ENCODE assay signal across 24 cellular contexts in the genomic region with DNA sequence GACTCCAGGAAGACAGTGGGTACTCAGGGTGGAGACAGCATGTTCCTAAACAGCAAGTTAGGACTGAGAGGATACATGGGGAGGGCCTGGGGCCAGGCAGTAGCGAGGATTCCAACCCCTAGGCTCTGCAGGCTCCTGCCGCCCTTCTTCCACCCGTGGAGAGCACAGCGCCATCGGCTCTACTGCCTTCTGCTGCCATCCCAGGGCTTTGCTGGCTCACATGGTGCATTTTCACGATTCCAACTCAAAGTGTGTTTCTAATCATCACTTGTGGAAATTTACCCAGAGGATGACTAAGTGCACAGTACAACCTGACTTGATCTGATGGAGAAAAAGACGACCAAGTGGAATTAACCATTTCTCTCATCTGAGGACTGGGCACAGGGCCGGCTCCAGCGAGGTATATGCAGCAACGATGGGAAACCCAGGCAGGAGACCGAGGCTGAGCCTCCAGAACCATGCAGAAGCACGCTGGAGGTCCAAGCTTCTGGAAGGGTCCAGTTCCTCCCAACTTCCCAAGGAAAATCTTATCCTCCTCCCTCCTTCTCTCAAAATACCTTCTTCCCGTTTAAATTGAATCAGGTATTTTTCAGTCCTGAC.
DNase-seq lines count a peak whose midpoint lies in the region; ATAC-seq and TF ChIP-seq lines count a peak whose summit lies in the region.
"Had no signal": no experiment of that assay in that cellular context is flagged by ENCODE, and none has a peak within 500 bp of the region (broad histone marks: within the 10 kb centered on the region; RNA-seq: fewer than 3 reads in every experiment).

No MANE protein-coding gene starts in this region.

- peaks cover 29% of the 10 kb centered on the region for H3K4me1 Mint-ChIP-seq in activated CD4-positive, alpha-beta T cell treated with anti-CD3 and anti-CD28 coated beads for 36 hours
- H3K4me1 Mint-ChIP-seq in activated CD4-positive, alpha-beta T cell treated with anti-CD3 and anti-CD28 coated beads, Interleukin-2, amount 10 ng/mL, durations not matched to agents 7 days and 5 days = peaks cover 21% of the 10 kb centered on the region
- H3K4me1 Mint-ChIP-seq in glutamatergic neuron (ENCODE audit: low read depth, unreplicated experiment) = peaks cover 24% of the 10 kb centered on the region

- TF ChIP-seq CTCF in RWPE2 (IDR thresholded peaks at IDR 0.05; ENCODE audit: poor library complexity, severe bottlenecking) (no peak), glutamatergic neuron (IDR thresholded peaks at IDR 0.05; ENCODE audit: partially characterized antibody, unreplicated experiment) (no peak)

- CTCF ChIA-PET in activated CD4-positive, alpha-beta T cell treated with anti-CD3 and anti-CD28 coated beads for 36 hours (lab: Charles Lee) = no interaction called here
- CTCF ChIA-PET in activated CD4-positive, alpha-beta T cell treated with anti-CD3 and anti-CD28 coated beads, Interleukin-2, amount 10 ng/mL, durations not matched to agents 7 days and 5 days (lab: Charles Lee) = interaction anchor here (1.5 to 2.9 kb wide), 2 partner anchors 10 to 12 kb away, joined by 5 to 8 read pairs; no protein-coding TSS in a partner anchor

- no peak overlapping the region for H3K4me3 Mint-ChIP-seq in activated CD4-positive, alpha-beta T cell treated with anti-CD3 and anti-CD28 coated beads for 36 hours
- no peak overlapping the region for H3K4me3 Mint-ChIP-seq in activated CD4-positive, alpha-beta T cell treated with anti-CD3 and anti-CD28 coated beads, Interleukin-2, amount 10 ng/mL, durations not matched to agents 7 days and 5 days
- no peak overlapping the region for H3K4me3 Mint-ChIP-seq in glutamatergic neuron (ENCODE audit: unreplicated experiment)
- H3K4me3 Mint-ChIP-seq: activated B cell treated with CpG ODN at 0.5 μM for 24 hours; activated CD8-positive, alpha-beta T cell treated with anti-CD3 and anti-CD28 coated beads, Interleukin-2, amount 10 ng/mL, durations not matched to agents 7 days and 5 days; activated naive CD4-positive, alpha-beta T cell treated with anti-CD3 and anti-CD28 coated beads for 36 hours; B cell; immature natural killer cell had no signal

- H3K4me3 ChIP-seq in RWPE2 (ENCODE audit: severe bottlenecking) (no peak overlapping the region), subcutaneous abdominal adipose tissue (ENCODE audit: low read depth in 1 of 5, low read length in 5 of 5) (no peak overlapping the region)
- H3K4me3 ChIP-seq: mucosa of descending colon had no signal

- H3K27me3 Mint-ChIP-seq in activated CD4-positive, alpha-beta T cell treated with anti-CD3 and anti-CD28 coated beads for 36 hours = no peaks in the 10 kb centered on the region
- no peaks in the 10 kb centered on the region for H3K27me3 Mint-ChIP-seq in activated CD4-positive, alpha-beta T cell treated with anti-CD3 and anti-CD28 coated beads, Interleukin-2, amount 10 ng/mL, durations not matched to agents 7 days and 5 days
- peaks cover 10% of the 10 kb centered on the region for H3K27me3 Mint-ChIP-seq in glutamatergic neuron (ENCODE audit: unreplicated experiment)
- H3K27me3 Mint-ChIP-seq: activated B cell treated with CpG ODN at 0.5 μM for 24 hours, B cell, IgD-negative memory B cell had no signal

- H3K27ac ChIP-seq in RWPE2 (ENCODE audit: poor library complexity, severe bottlenecking) (no peak overlapping the region), subcutaneous abdominal adipose tissue (ENCODE audit: low read depth, low read length) (peak overlapping the region; percentile 81)
- H3K27ac ChIP-seq: 22Rv1, foreskin keratinocyte had no signal

- H3K4me1 ChIP-seq in RWPE2 (ENCODE audit: insufficient read depth, poor library complexity, severe bottlenecking) (no peaks in the 10 kb centered on the region), subcutaneous abdominal adipose tissue (ENCODE audit: control insufficient read depth in 5 of 5, insufficient read depth in 5 of 5, low read length in 5 of 5) (peaks cover 4 to 55% (median 39%) of the 10 kb centered on the region in 5 donors)
- H3K4me1 ChIP-seq: foreskin keratinocyte had no signal

- H3K36me3 Mint-ChIP-seq in activated CD4-positive, alpha-beta T cell treated with anti-CD3 and anti-CD28 coated beads for 36 hours (ENCODE audit: low read depth) = peaks cover 40% of the 10 kb centered on the region
- H3K36me3 Mint-ChIP-seq in activated CD4-positive, alpha-beta T cell treated with anti-CD3 and anti-CD28 coated beads, Interleukin-2, amount 10 ng/mL, durations not matched to agents 7 days and 5 days (ENCODE audit: low read depth) = peaks cover 42% of the 10 kb centered on the region
- H3K36me3 Mint-ChIP-seq in glutamatergic neuron (ENCODE audit: unreplicated experiment) = peaks cover 13% of the 10 kb centered on the region
- H3K36me3 Mint-ChIP-seq: IgD-negative memory B cell had no signal

- H3K9me3 Mint-ChIP-seq in activated CD4-positive, alpha-beta T cell treated with anti-CD3 and anti-CD28 coated beads for 36 hours (ENCODE audit: low read depth) = no peaks in the 10 kb centered on the region
- no peaks in the 10 kb centered on the region for H3K9me3 Mint-ChIP-seq in activated CD4-positive, alpha-beta T cell treated with anti-CD3 and anti-CD28 coated beads, Interleukin-2, amount 10 ng/mL, durations not matched to agents 7 days and 5 days
- peaks cover 9% of the 10 kb centered on the region for H3K9me3 Mint-ChIP-seq in glutamatergic neuron (ENCODE audit: unreplicated experiment)
- H3K9me3 Mint-ChIP-seq: activated B cell treated with CpG ODN at 0.5 μM for 24 hours; activated naive CD4-positive, alpha-beta T cell treated with anti-CD3 and anti-CD28 coated beads for 36 hours; immature natural killer cell had no signal

- ATAC-seq in activated CD4-positive, alpha-beta T cell treated with anti-CD3 and anti-CD28 coated beads for 36 hours = no peak
- ATAC-seq in RWPE2 (ENCODE audit: low read depth) (no peak), GM18511 (IDR thresholded peaks at IDR 0.05; ENCODE audit: unreplicated experiment) (no peak), GM19397 (IDR thresholded peaks at IDR 0.05; ENCODE audit: unreplicated experiment) (no peak)
- ATAC-seq: activated CD8-positive, alpha-beta T cell treated with anti-CD3 and anti-CD28 coated beads, Interleukin-2, amount 10 ng/mL, durations not matched to agents 7 days and 5 days; foreskin keratinocyte; mucosa of descending colon had no signal

- H3K9me3 ChIP-seq in RWPE2 (ENCODE audit: severe bottlenecking) (no peaks in the 10 kb centered on the region), subcutaneous abdominal adipose tissue (ENCODE audit: control insufficient read depth in 5 of 5, low read length in 5 of 5) (no peaks in the 10 kb centered on the region)
- H3K9me3 ChIP-seq: mucosa of descending colon had no signal

- POLR2A ChIA-PET in activated CD4-positive, alpha-beta T cell treated with anti-CD3 and anti-CD28 coated beads for 36 hours (lab: Charles Lee) = no interaction called here
- POLR2A ChIA-PET in activated CD4-positive, alpha-beta T cell treated with anti-CD3 and anti-CD28 coated beads, Interleukin-2, amount 10 ng/mL, durations not matched to agents 7 days and 5 days (lab: Charles Lee) = no interaction called here

- peak overlapping the region; percentile 53 for H3K27ac Mint-ChIP-seq in activated CD4-positive, alpha-beta T cell treated with anti-CD3 and anti-CD28 coated beads for 36 hours
- no peak overlapping the region for H3K27ac Mint-ChIP-seq in activated CD4-positive, alpha-beta T cell treated with anti-CD3 and anti-CD28 coated beads, Interleukin-2, amount 10 ng/mL, durations not matched to agents 7 days and 5 days
- peak overlapping the region; percentile 17 for H3K27ac Mint-ChIP-seq in glutamatergic neuron (ENCODE audit: unreplicated experiment)
- H3K27ac Mint-ChIP-seq: activated B cell treated with CpG ODN at 0.5 μM for 24 hours; activated CD8-positive, alpha-beta T cell treated with anti-CD3 and anti-CD28 coated beads, Interleukin-2, amount 10 ng/mL, durations not matched to agents 7 days and 5 days; activated naive CD4-positive, alpha-beta T cell treated with anti-CD3 and anti-CD28 coated beads for 36 hours had no signal

- intact Hi-C loops in activated CD4-positive, alpha-beta T cell treated with anti-CD3 and anti-CD28 coated beads for 36 hours (cut with DNase I, micrococcal nuclease) = no loop called here

- peaks cover 10% of the 10 kb centered on the region; the same call in 1 of the 2 replicates for H3K36me3 ChIP-seq in RWPE2 (ENCODE audit: low read depth)
- peaks cover 5 to 63% (median 34%) of the 10 kb centered on the region in 5 donors for H3K36me3 ChIP-seq in subcutaneous abdominal adipose tissue (ENCODE audit: control insufficient read depth in 5 of 5, insufficient read depth in 5 of 5, low read length in 5 of 5)

- H3K27me3 ChIP-seq in RWPE2 (ENCODE audit: insufficient read depth, poor library complexity, severe bottlenecking) (no peaks in the 10 kb centered on the region), subcutaneous abdominal adipose tissue (ENCODE audit: control insufficient read depth in 5 of 5, insufficient read depth in 4 of 5, low read length in 5 of 5) (no peaks in the 10 kb centered on the region)
- H3K27me3 ChIP-seq: foreskin keratinocyte had no signal

- H3K9ac ChIP-seq in subcutaneous abdominal adipose tissue (ENCODE audit: low read length in 5 of 5) = no peak overlapping the region

- no peak for DNase-seq in activated CD4-positive, alpha-beta T cell treated with anti-CD3 and anti-CD28 coated beads for 36 hours
- DNase-seq in activated CD4-positive, alpha-beta T cell treated with anti-CD3 and anti-CD28 coated beads, Interleukin-2, amount 10 ng/mL, durations not matched to agents 7 days and 5 days = no peak
- peak; percentile 25 for DNase-seq in RWPE2 (ENCODE audit: low spot score)
- DNase-seq in glutamatergic neuron = no peak
- no peak for DNase-seq in GOT3 (lab: John Stamatoyannopoulos, UW)
- DNase-seq: activated B cell treated with CpG ODN at 0.5 μM for 24 hours; activated CD8-positive, alpha-beta T cell treated with anti-CD3 and anti-CD28 coated beads, Interleukin-2, amount 10 ng/mL, durations not matched to agents 7 days and 5 days; activated naive CD4-positive, alpha-beta T cell treated with anti-CD3 and anti-CD28 coated beads for 36 hours; amniotic stem cell; dermis blood vessel endothelial cell; DND-41; foreskin keratinocyte; immature natural killer cell; mucosa of descending colon; NCI-H1436; NCI-H526; SHP77; T1000 had no signal
